Comparison of ENCODE assay signal across 10 cellular contexts in the genomic region with DNA sequence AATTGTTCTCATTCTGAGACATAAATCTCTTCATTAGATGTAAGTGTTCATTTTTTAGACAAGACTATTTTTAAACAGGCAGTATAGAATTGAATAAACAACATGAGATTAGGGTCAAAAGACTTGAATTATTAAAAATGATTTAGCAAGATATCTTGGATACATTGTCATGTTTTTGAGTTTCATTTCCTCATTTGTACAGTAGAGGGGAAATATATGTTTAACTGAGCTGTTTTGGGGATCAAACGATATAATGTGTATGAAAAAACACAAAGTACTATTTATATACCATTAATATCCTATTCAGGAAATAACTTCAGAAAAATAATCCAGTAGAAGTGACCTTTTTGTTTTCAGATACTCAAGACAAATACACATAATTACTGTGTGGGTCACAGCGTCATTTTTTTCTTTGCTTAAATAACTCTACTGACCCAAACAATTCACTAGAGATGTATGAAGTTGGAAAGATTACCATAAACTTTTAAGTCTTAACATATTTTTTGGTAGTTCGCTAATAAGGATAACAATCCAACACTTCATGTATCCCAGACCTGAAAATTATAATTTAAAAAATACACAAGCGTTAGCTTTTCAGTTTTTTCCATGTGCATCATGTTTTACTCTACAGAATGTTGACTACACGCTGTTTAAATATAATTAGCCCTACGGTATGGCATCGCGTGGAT. TPM values are rescaled to one million over a fixed set of nuclear protein-coding genes. Genes with fewer than 3 reads are reported as not detected.
DNase-seq lines count a peak whose midpoint lies in the region; ATAC-seq and TF ChIP-seq lines count a peak whose summit lies in the region.
"Had no signal": no experiment of that assay in that cellular context is flagged by ENCODE, and none has a peak within 500 bp of the region (broad histone marks: within the 10 kb centered on the region; RNA-seq: fewer than 3 reads in every experiment).

No MANE protein-coding gene starts in this region.

- H3K4me2 ChIP-seq in skeletal muscle satellite cell (ENCODE audit: low read length): peak overlapping the region; percentile 94

- H3K36me3 Mint-ChIP-seq in WTC11: peaks cover 4% of the 10 kb centered on the region

- CTCF ChIA-PET in WTC11 (lab: Charles Lee): no interaction called here

- no peak overlapping the region for H3K9ac ChIP-seq in skeletal muscle satellite cell (ENCODE audit: low read depth, low read length)

- no peaks in the 10 kb centered on the region for H3K9me3 Mint-ChIP-seq in WTC11

- H3K4me1 Mint-ChIP-seq in WTC11: peaks cover 34% of the 10 kb centered on the region

- POLR2A ChIA-PET in WTC11 (lab: Charles Lee): no interaction called here

- ATAC-seq in WTC11 (no peak), HG03108 (IDR thresholded peaks at IDR 0.05; ENCODE audit: unreplicated experiment) (no peak), GM18517 (IDR thresholded peaks at IDR 0.05; ENCODE audit: unreplicated experiment) (no peak)

- H3K36me3 ChIP-seq in iPS DF 6.9 (ENCODE audit: control insufficient read depth, insufficient read depth, low read length): no peaks in the 10 kb centered on the region
- no peaks in the 10 kb centered on the region for H3K36me3 ChIP-seq in skeletal muscle satellite cell (ENCODE audit: insufficient read depth, low read length)

- TF ChIP-seq CTCF in WTC11 (IDR thresholded peaks at IDR 0.05): no peak

- no CpG with 5 or more reads among the region's 8 CpGs for WGBS in iPS DF 6.9 (ENCODE audit: insufficient coverage, insufficient read length)

- no peak overlapping the region for H3K27ac ChIP-seq in iPS DF 6.9 (ENCODE audit: low read length)
- H3K27ac ChIP-seq: 22Rv1 had no signal

- no peak overlapping the region for H3K27ac Mint-ChIP-seq in WTC11

- DNase-seq in DMS53 (lab: John Stamatoyannopoulos, UW) (peak; percentile 56), DMS53 treated with DMSO at 0.1 percent for 48 hours (lab: John Stamatoyannopoulos, UW; ENCODE audit: unreplicated experiment) (no peak), WTC11 (ENCODE audit: low spot score) (no peak), iPS DF 6.9 (ENCODE audit: low read depth, low spot score) (no peak), SW 1271 (lab: John Stamatoyannopoulos, UW) (no peak)
- DNase-seq: stimulated activated CD4-positive, alpha-beta T cell treated with anti-CD3 and anti-CD28 coated beads, Interleukin-4, amount 100 ng/mL, for 24 hours had no signal

- peaks cover 9% of the 10 kb centered on the region; the same call in 1 of the 2 replicates for H3K27me3 ChIP-seq in iPS DF 6.9 (ENCODE audit: control insufficient read depth, insufficient read depth, low read length)
- peaks cover 83% of the 10 kb centered on the region for H3K27me3 ChIP-seq in skeletal muscle satellite cell (ENCODE audit: control insufficient read depth, insufficient read depth, low read length)

- peak overlapping the region; percentile 97 for H3K4me3 Mint-ChIP-seq in WTC11

- H3K4me1 ChIP-seq in iPS DF 6.9 (ENCODE audit: control insufficient read depth, insufficient read depth, low read length): peaks cover 5% of the 10 kb centered on the region; the same call in 1 of the 2 replicates
- H3K4me1 ChIP-seq in skeletal muscle satellite cell (ENCODE audit: control insufficient read depth, insufficient read depth, low read length): peaks cover 6% of the 10 kb centered on the region

- H3K9me3 ChIP-seq in iPS DF 6.9 (ENCODE audit: control insufficient read depth, insufficient read depth, low read length) (no peaks in the 10 kb centered on the region), skeletal muscle satellite cell (replicated peaks; ENCODE audit: low read length) (no peaks in the 10 kb centered on the region)

- H3K27me3 Mint-ChIP-seq in WTC11 (ENCODE audit: low read depth): peaks cover 21% of the 10 kb centered on the region

- H3K4me3 ChIP-seq in iPS DF 6.9 (ENCODE audit: low read length) (peak overlapping the region; percentile 85; the same call in 1 of the 2 replicates), skeletal muscle satellite cell (ENCODE audit: low read length) (peak overlapping the region; percentile 76)

TF ChIP-seq in WTC11, 78 proteins besides CTCF, POLR2A, EP300 and RAD21:
- TF ChIP-seq MXD4 (CRISPR knock-in tag; IDR thresholded peaks at IDR 0.05; ENCODE audit: borderline replicate concordance) (no peak), ETV6 (CRISPR knock-in tag; IDR thresholded peaks at IDR 0.05) (no peak)

RNA-seq across cellular contexts. Expression of a gene that starts 0.9 kb away (rescaled TPM):
- 0.35 to 0.76 TPM (median 0.66 TPM) in 3 replicates for total RNA-seq in WTC11 (2021)
- under 0.01 TPM in 2 replicates for total RNA-seq in skeletal muscle satellite cell (2012; rRNA removed)
